Comparison of ENCODE assay signal across 14 cellular contexts in the genomic region with DNA sequence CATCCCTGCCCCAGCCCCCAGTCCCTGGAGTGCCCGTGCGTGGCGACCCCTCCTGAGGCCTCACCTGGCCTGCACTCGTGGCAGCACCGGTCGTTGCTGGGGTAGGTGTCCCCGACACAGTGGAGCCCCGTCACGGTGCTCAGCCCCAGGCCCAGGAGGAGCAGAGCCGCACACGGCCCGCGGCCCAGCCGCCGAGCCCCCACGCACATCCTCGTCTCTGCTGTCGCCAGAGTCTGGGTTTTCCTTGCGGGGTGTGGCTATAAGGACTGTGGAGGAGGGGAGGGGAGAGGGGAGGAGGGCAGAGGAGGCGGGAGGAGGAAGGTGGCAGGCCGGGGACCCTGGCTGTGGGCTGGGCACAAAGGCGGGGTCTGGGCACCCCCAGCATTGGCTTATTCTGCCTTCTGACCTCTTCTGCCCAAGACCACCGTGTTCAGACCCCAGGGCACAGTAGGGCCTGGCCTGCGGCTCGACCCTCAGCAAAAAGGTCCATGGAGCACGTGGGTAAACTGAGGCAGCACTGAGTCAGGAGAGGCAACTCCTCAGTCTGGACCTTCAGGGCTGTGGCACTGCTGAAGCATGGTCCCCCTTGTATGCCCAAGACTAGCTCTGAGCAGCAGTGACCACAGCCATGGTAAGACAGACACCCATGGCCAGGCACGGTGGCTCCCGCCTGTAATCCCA. TPM values are rescaled to one million over a fixed set of nuclear protein-coding genes. Genes with fewer than 3 reads are reported as not detected.
DNase-seq lines count a peak whose midpoint lies in the region; ATAC-seq and TF ChIP-seq lines count a peak whose summit lies in the region.
"Had no signal": no experiment of that assay in that cellular context is flagged by ENCODE, and none has a peak within 500 bp of the region (broad histone marks: within the 10 kb centered on the region; RNA-seq: fewer than 3 reads in every experiment).

A gene (minus strand): TSS at position 235 of the 681 bp plus-strand sequence. CDS start 26 bp downstream, at position 209.

- POLR2A ChIA-PET in activated CD8-positive, alpha-beta T cell treated with anti-CD3 and anti-CD28 coated beads for 36 hours (lab: Charles Lee): interaction anchor here (0.9 to 8.4 kb wide), 4 partner anchors 8 to 43 kb away, joined by 3 to 64 read pairs (median 10); a partner anchor contains a TSS

- H3K27me3 Mint-ChIP-seq in activated CD8-positive, alpha-beta T cell treated with anti-CD3 and anti-CD28 coated beads for 36 hours: no peaks in the 10 kb centered on the region
- H3K27me3 Mint-ChIP-seq in stimulated activated naive CD8-positive, alpha-beta T cell treated with anti-CD3 and anti-CD28 coated beads, Interleukin-15, Interleukin-2, amounts not matched to agents 100 ng/mL and 50 ng/mL, for 24 hours: no peaks in the 10 kb centered on the region

- H3K27ac Mint-ChIP-seq in activated CD8-positive, alpha-beta T cell treated with anti-CD3 and anti-CD28 coated beads for 36 hours: peak within 1 kb of the TSS; percentile 79
- H3K27ac Mint-ChIP-seq in stimulated activated naive CD8-positive, alpha-beta T cell treated with anti-CD3 and anti-CD28 coated beads, Interleukin-15, Interleukin-2, amounts not matched to agents 100 ng/mL and 50 ng/mL, for 24 hours: peak within 1 kb of the TSS; percentile 72

- no peaks in the 10 kb centered on the region for H3K9me3 Mint-ChIP-seq in activated CD8-positive, alpha-beta T cell treated with anti-CD3 and anti-CD28 coated beads for 36 hours
- H3K9me3 Mint-ChIP-seq in stimulated activated naive CD8-positive, alpha-beta T cell treated with anti-CD3 and anti-CD28 coated beads, Interleukin-15, Interleukin-2, amounts not matched to agents 100 ng/mL and 50 ng/mL, for 24 hours: no peaks in the 10 kb centered on the region

- H3K36me3 Mint-ChIP-seq in activated CD8-positive, alpha-beta T cell treated with anti-CD3 and anti-CD28 coated beads for 36 hours (ENCODE audit: low read depth): peaks cover 33% of the 10 kb centered on the region
- peaks cover 31% of the 10 kb centered on the region for H3K36me3 Mint-ChIP-seq in stimulated activated naive CD8-positive, alpha-beta T cell treated with anti-CD3 and anti-CD28 coated beads, Interleukin-15, Interleukin-2, amounts not matched to agents 100 ng/mL and 50 ng/mL, for 24 hours (ENCODE audit: low read depth)

- H3K4me1 Mint-ChIP-seq in activated CD8-positive, alpha-beta T cell treated with anti-CD3 and anti-CD28 coated beads for 36 hours (ENCODE audit: low read depth): peaks cover 51% of the 10 kb centered on the region
- H3K4me1 Mint-ChIP-seq in stimulated activated naive CD8-positive, alpha-beta T cell treated with anti-CD3 and anti-CD28 coated beads, Interleukin-15, Interleukin-2, amounts not matched to agents 100 ng/mL and 50 ng/mL, for 24 hours (ENCODE audit: low read depth): peaks cover 51% of the 10 kb centered on the region

- CTCF ChIA-PET in activated CD8-positive, alpha-beta T cell treated with anti-CD3 and anti-CD28 coated beads for 36 hours (lab: Charles Lee): no interaction called here

- TF ChIP-seq CTCF in activated CD8-positive, alpha-beta T cell treated with anti-CD3 and anti-CD28 coated beads for 36 hours (IDR thresholded peaks at IDR 0.05): no peak

- peak; percentile 27 to 31 for ATAC-seq in activated CD4-positive, CD25-positive, alpha-beta regulatory T cell treated with anti-CD3 and anti-CD28 coated beads, Interleukin-2, amount 50 U/mL, for 24 hours
- peak; percentile 19 for ATAC-seq in activated CD8-positive, alpha-beta T cell treated with anti-CD3 and anti-CD28 coated beads for 36 hours
- ATAC-seq in left ventricle myocardium superior: no peak

- no peak for DNase-seq in activated CD4-positive, CD25-positive, alpha-beta regulatory T cell treated with anti-CD3 and anti-CD28 coated beads, Interleukin-2, amount 50 U/mL, for 72 hours
- DNase-seq in activated CD8-positive, alpha-beta T cell treated with anti-CD3 and anti-CD28 coated beads for 36 hours: peak; percentile 51
- peak; percentile 19 for DNase-seq in left ventricle myocardium superior
- no peak for DNase-seq in Kasumi-1 (lab: John Stamatoyannopoulos, UW)
- no peak for DNase-seq in C1 segment of cervical spinal cord (lab: John Stamatoyannopoulos, UW)
- DNase-seq in COLO829 (ENCODE audit: low spot score): no peak
- DNase-seq: 8988T, brain microvascular endothelial cell, GF-D8, IMR-90, NCI-H510A treated with DMSO at 0.1 percent for 48 hours, T1000 had no signal

- H3K4me3 Mint-ChIP-seq in activated CD8-positive, alpha-beta T cell treated with anti-CD3 and anti-CD28 coated beads for 36 hours: peak within 1 kb of the TSS; percentile 76
- H3K4me3 Mint-ChIP-seq in stimulated activated naive CD8-positive, alpha-beta T cell treated with anti-CD3 and anti-CD28 coated beads, Interleukin-15, Interleukin-2, amounts not matched to agents 100 ng/mL and 50 ng/mL, for 24 hours: peak within 1 kb of the TSS; percentile 72

- intact Hi-C loops in activated CD8-positive, alpha-beta T cell treated with anti-CD3 and anti-CD28 coated beads for 36 hours (cut with micrococcal nuclease): no loop called here
- intact Hi-C loops in left ventricle myocardium superior (cut with micrococcal nuclease): no loop called here

RNA-seq across cellular contexts. Expression of the gene that starts here (rescaled TPM):
- 100 to 1,000 TPM; 137 to 142 TPM for total RNA-seq in activated CD8-positive, alpha-beta T cell treated with anti-CD3 and anti-CD28 coated beads for 36 hours
- 2.3 TPM for total RNA-seq in left ventricle myocardium superior
- total RNA-seq: IMR-90 had no signal

Comparison
In these comparisons a context has a peak if more than half of its experiments do, and no peak if none do; other contexts are left out.
1. RNA of the gene that starts here (total RNA-seq): 137 to 142 TPM in activated CD8-positive, alpha-beta T cell treated with anti-CD3 and anti-CD28 coated beads for 36 hours; 2.3 TPM in left ventricle myocardium superior (single experiment); every median in the first group is over 10 times any median in the second.
2. DNase-seq: peak in activated CD8-positive, alpha-beta T cell treated with anti-CD3 and anti-CD28 coated beads for 36 hours (single experiment) and left ventricle myocardium superior (single experiment); none in activated CD4-positive, CD25-positive, alpha-beta regulatory T cell treated with anti-CD3 and anti-CD28 coated beads, Interleukin-2, amount 50 U/mL, for 72 hours (single experiment), Kasumi-1 (0 of 2), C1 segment of cervical spinal cord (0 of 14) and COLO829 (single experiment).